In the genomic region with DNA sequence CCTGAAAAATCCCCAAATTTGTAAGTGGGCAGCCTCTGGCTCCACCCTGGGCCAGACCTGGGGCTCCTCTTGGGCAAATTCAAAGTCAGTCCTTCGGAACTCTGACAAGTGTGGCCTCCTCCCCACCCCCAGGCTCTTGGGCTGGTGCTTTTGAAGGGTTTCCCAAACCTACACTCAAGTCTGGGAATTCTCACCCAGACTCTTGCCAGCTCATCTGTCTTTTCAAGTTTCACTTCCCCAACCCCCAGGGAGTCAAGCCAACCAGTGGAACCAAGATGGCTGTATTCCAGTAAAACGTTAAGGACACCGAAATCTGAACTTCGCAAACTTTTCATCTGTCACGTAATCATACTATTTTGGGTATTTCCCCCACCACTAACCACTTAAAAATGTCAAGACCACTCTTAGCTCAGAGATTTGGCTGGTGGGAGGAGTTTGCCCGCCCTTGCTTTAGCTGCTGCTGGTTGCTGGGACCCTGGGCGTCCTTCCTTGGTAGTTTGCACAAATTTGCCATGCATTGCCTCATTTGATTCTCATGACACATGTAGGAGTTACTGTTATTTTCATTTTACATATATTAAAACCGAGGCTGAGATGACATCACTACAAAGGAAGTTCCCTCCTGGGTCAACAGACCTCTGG, we compare ENCODE assay signal across 2 cellular contexts.
TF ChIP-seq lines count a peak whose summit lies in the region.

No MANE protein-coding gene starts in this region.

TF ChIP-seq in liver, 16 proteins besides CTCF, POLR2A, EP300 and RAD21:
- TF ChIP-seq HNF4G (IDR thresholded peaks at IDR 0.05) (no peak), GABPA (IDR thresholded peaks at IDR 0.05 in 1 of 2, conservative IDR thresholded peaks at IDR 0.05 in 1 of 2) (no peak), RXRA (IDR thresholded peaks at IDR 0.05) (no peak), YY1 (IDR thresholded peaks at IDR 0.05) (no peak), FOXA2 (IDR thresholded peaks at IDR 0.05) (no peak), TAF1 (conservative IDR thresholded peaks at IDR 0.05) (no peak), ZBTB33 (IDR thresholded peaks at IDR 0.05) (no peak), NR2F2 (IDR thresholded peaks at IDR 0.05) (no peak), SP1 (IDR thresholded peaks at IDR 0.05) (no peak), JUND (IDR thresholded peaks at IDR 0.05) (no peak), HNF4A (conservative IDR thresholded peaks at IDR 0.05) (no peak), FOXA1 (IDR thresholded peaks at IDR 0.05) (no peak), EGR1 (IDR thresholded peaks at IDR 0.05; ENCODE audit: low read depth in 2 of 2) (no peak)
- TF ChIP-seq, protein P1, sequence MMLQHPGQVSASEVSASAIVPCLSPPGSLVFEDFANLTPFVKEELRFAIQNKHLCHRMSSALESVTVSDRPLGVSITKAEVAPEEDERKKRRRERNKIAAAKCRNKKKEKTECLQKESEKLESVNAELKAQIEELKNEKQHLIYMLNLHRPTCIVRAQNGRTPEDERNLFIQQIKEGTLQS (IDR thresholded peaks at IDR 0.05): no peak
- TF ChIP-seq, protein P2, sequence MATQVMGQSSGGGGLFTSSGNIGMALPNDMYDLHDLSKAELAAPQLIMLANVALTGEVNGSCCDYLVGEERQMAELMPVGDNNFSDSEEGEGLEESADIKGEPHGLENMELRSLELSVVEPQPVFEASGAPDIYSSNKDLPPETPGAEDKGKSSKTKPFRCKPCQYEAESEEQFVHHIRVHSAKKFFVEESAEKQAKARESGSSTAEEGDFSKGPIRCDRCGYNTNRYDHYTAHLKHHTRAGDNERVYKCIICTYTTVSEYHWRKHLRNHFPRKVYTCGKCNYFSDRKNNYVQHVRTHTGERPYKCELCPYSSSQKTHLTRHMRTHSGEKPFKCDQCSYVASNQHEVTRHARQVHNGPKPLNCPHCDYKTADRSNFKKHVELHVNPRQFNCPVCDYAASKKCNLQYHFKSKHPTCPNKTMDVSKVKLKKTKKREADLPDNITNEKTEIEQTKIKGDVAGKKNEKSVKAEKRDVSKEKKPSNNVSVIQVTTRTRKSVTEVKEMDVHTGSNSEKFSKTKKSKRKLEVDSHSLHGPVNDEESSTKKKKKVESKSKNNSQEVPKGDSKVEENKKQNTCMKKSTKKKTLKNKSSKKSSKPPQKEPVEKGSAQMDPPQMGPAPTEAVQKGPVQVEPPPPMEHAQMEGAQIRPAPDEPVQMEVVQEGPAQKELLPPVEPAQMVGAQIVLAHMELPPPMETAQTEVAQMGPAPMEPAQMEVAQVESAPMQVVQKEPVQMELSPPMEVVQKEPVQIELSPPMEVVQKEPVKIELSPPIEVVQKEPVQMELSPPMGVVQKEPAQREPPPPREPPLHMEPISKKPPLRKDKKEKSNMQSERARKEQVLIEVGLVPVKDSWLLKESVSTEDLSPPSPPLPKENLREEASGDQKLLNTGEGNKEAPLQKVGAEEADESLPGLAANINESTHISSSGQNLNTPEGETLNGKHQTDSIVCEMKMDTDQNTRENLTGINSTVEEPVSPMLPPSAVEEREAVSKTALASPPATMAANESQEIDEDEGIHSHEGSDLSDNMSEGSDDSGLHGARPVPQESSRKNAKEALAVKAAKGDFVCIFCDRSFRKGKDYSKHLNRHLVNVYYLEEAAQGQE (IDR thresholded peaks at IDR 0.05): no peak

TF ChIP-seq in HepG2, 621 proteins besides CTCF, POLR2A, EP300 and RAD21:
- TF ChIP-seq, protein P3, sequence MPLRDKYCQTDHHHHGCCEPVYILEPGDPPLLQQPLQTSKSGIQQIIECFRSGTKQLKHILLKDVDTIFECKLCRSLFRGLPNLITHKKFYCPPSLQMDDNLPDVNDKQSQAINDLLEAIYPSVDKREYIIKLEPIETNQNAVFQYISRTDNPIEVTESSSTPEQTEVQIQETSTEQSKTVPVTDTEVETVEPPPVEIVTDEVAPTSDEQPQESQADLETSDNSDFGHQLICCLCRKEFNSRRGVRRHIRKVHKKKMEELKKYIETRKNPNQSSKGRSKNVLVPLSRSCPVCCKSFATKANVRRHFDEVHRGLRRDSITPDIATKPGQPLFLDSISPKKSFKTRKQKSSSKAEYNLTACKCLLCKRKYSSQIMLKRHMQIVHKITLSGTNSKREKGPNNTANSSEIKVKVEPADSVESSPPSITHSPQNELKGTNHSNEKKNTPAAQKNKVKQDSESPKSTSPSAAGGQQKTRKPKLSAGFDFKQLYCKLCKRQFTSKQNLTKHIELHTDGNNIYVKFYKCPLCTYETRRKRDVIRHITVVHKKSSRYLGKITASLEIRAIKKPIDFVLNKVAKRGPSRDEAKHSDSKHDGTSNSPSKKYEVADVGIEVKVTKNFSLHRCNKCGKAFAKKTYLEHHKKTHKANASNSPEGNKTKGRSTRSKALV (CRISPR knock-in tag; IDR thresholded peaks at IDR 0.05): no peak
- no peak for TF ChIP-seq CCAR2 (optimal IDR thresholded peaks at IDR 0.05; ENCODE audit: low read depth, low read length)
- TF ChIP-seq, protein P1 (CRISPR knock-in tag; IDR thresholded peaks at IDR 0.05): no peak
- TF ChIP-seq ZNF251 (CRISPR knock-in tag; IDR thresholded peaks at IDR 0.05): no peak
- no peak for TF ChIP-seq PHF5A (CRISPR knock-in tag; IDR thresholded peaks at IDR 0.05; ENCODE audit: low read depth, unreplicated experiment)
- TF ChIP-seq, protein P4, sequence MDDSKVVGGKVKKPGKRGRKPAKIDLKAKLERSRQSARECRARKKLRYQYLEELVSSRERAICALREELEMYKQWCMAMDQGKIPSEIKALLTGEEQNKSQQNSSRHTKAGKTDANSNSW (CRISPR knock-in tag; IDR thresholded peaks at IDR 0.05; ENCODE audit: borderline replicate concordance): no peak
- TF ChIP-seq ZZZ3 (CRISPR knock-in tag; IDR thresholded peaks at IDR 0.05; ENCODE audit: borderline replicate concordance): no peak
- no peak for TF ChIP-seq ZFP90 (CRISPR knock-in tag; IDR thresholded peaks at IDR 0.05; ENCODE audit: borderline replicate concordance)
- TF ChIP-seq ZNF724P (CRISPR knock-in tag; IDR thresholded peaks at IDR 0.05; ENCODE audit: borderline replicate concordance): no peak
- TF ChIP-seq RCOR2 (CRISPR knock-in tag; IDR thresholded peaks at IDR 0.05): no peak
- TF ChIP-seq MTA1 (CRISPR knock-in tag; IDR thresholded peaks at IDR 0.05; ENCODE audit: borderline replicate concordance): no peak
- no peak for TF ChIP-seq BRF2 (CRISPR knock-in tag; IDR thresholded peaks at IDR 0.05)
- no peak for TF ChIP-seq ZNF552 (CRISPR knock-in tag; IDR thresholded peaks at IDR 0.05; ENCODE audit: borderline replicate concordance)
- no peak for TF ChIP-seq ZNF607 (CRISPR knock-in tag; IDR thresholded peaks at IDR 0.05; ENCODE audit: borderline replicate concordance)
- no peak for TF ChIP-seq BHLHE40 (IDR thresholded peaks at IDR 0.05; ENCODE audit: low read length)
- TF ChIP-seq GABPA (IDR thresholded peaks at IDR 0.05; ENCODE audit: low read depth, low read length): no peak
- no peak for TF ChIP-seq GABPA (CRISPR knock-in tag; IDR thresholded peaks at IDR 0.05; ENCODE audit: low read depth)
- TF ChIP-seq ARHGAP35 (CRISPR knock-in tag; IDR thresholded peaks at IDR 0.05; ENCODE audit: borderline replicate concordance): no peak
- TF ChIP-seq, protein P5, sequence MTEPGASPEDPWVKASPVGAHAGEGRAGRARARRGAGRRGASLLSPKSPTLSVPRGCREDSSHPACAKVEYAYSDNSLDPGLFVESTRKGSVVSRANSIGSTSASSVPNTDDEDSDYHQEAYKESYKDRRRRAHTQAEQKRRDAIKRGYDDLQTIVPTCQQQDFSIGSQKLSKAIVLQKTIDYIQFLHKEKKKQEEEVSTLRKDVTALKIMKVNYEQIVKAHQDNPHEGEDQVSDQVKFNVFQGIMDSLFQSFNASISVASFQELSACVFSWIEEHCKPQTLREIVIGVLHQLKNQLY (CRISPR knock-in tag; IDR thresholded peaks at IDR 0.05): no peak
- TF ChIP-seq TBP (CRISPR knock-in tag; IDR thresholded peaks at IDR 0.05): no peak
